8 cellular contexts compared by ENCODE assay signal in genomic region chr15:29102911-29103824, GRCh38.
DNase-seq lines count a peak whose midpoint lies in the region; ATAC-seq, FAIRE-seq and TF ChIP-seq lines count a peak whose summit lies in the region.

No MANE protein-coding gene starts in this region.

- no peaks in the 10 kb centered on the region for H3K27me3 Mint-ChIP-seq in activated CD8-positive, alpha-beta memory T cell treated with anti-CD3 and anti-CD28 coated beads, Interleukin-2, amount 10 ng/mL, durations not matched to agents 7 days and 5 days
- H3K27me3 Mint-ChIP-seq in astrocyte (ENCODE audit: low read depth, unreplicated experiment) (peaks cover 3% of the 10 kb centered on the region), immature natural killer cell (ENCODE audit: low read depth in 3 of 3) (peaks cover 1 to 12% (median 2%) of the 10 kb centered on the region in 3 donors)

- H3K79me2 ChIP-seq in astrocyte (ENCODE audit: insufficient read depth, low read length) = no peaks in the 10 kb centered on the region

- H3K4me1 ChIP-seq in astrocyte (ENCODE audit: insufficient read depth, low read length) = peaks cover 8% of the 10 kb centered on the region
- peaks cover 8% of the 10 kb centered on the region for H3K4me1 ChIP-seq in testis

- H3K4me1 Mint-ChIP-seq in activated CD8-positive, alpha-beta memory T cell treated with anti-CD3 and anti-CD28 coated beads, Interleukin-2, amount 10 ng/mL, durations not matched to agents 7 days and 5 days = peaks cover 2% of the 10 kb centered on the region
- no peaks in the 10 kb centered on the region for H3K4me1 Mint-ChIP-seq in astrocyte (ENCODE audit: low read depth, unreplicated experiment)
- peaks cover 10% of the 10 kb centered on the region in 2 donors for H3K4me1 Mint-ChIP-seq in immature natural killer cell

- H3K4me3 Mint-ChIP-seq in activated CD8-positive, alpha-beta memory T cell treated with anti-CD3 and anti-CD28 coated beads, Interleukin-2, amount 10 ng/mL, durations not matched to agents 7 days and 5 days = no peak overlapping the region
- H3K4me3 Mint-ChIP-seq in astrocyte (ENCODE audit: unreplicated experiment) (no peak overlapping the region), immature natural killer cell (peak overlapping the region; percentile 27 to 63 (median 53))

- no peaks in the 10 kb centered on the region for H3K36me3 Mint-ChIP-seq in activated CD8-positive, alpha-beta memory T cell treated with anti-CD3 and anti-CD28 coated beads, Interleukin-2, amount 10 ng/mL, durations not matched to agents 7 days and 5 days
- H3K36me3 Mint-ChIP-seq in astrocyte (ENCODE audit: low read depth, unreplicated experiment) = peaks cover 17% of the 10 kb centered on the region
- peaks cover 0 to 9% (median 7%) of the 10 kb centered on the region in 3 donors for H3K36me3 Mint-ChIP-seq in immature natural killer cell

- CTCF ChIA-PET in activated CD8-positive, alpha-beta memory T cell treated with anti-CD3 and anti-CD28 coated beads, Interleukin-2, amount 10 ng/mL, durations not matched to agents 7 days and 5 days (lab: Charles Lee) = interaction anchor here (1.0 to 3.1 kb wide), 18 partner anchors 10 to 972 kb away, joined by 3 to 78 read pairs (median 4); no protein-coding TSS in a partner anchor

- no peak for DNase-seq in activated CD8-positive, alpha-beta memory T cell treated with anti-CD3 and anti-CD28 coated beads, Interleukin-2, amount 10 ng/mL, durations not matched to agents 7 days and 5 days
- no peak for DNase-seq in activated CD8-positive, alpha-beta memory T cell treated with anti-CD3 and anti-CD28 coated beads for 24 hours
- DNase-seq in astrocyte (ENCODE audit: low read depth) (no peak), immature natural killer cell (peak in 2 of 3 donors; percentile 34 to 45), testis (peak; percentile 71), DMS153 treated with DMSO at 0.1 percent for 48 hours (lab: John Stamatoyannopoulos, UW; ENCODE audit: unreplicated experiment) (no peak), retina (no peak)

- peak overlapping the region; percentile 80 for H2AFZ ChIP-seq in astrocyte (ENCODE audit: low read depth, low read length)

- H3K4me3 ChIP-seq in astrocyte (ENCODE audit: insufficient read depth, low read depth, low read length) (peak overlapping the region; percentile 52), testis (peak overlapping the region; percentile 45 to 66)

- 29 to 63% methylated on average over 9 to 43 of the region's 52 CpGs for WGBS in testis, 2 donors

- H3K9me3 ChIP-seq in astrocyte (ENCODE audit: insufficient read depth, low read depth, low read length) = no peaks in the 10 kb centered on the region
- no peaks in the 10 kb centered on the region for H3K9me3 ChIP-seq in testis

- H3K9ac ChIP-seq in astrocyte (ENCODE audit: low read length) = peak overlapping the region; percentile 67

- H3K36me3 ChIP-seq in astrocyte (ENCODE audit: insufficient read depth, low read length) = no peaks in the 10 kb centered on the region
- H3K36me3 ChIP-seq in testis (ENCODE audit: low read depth, missing control alignments) = no peaks in the 10 kb centered on the region

- FAIRE-seq in astrocyte (lab: Jason Lieb, UNC) = no peak

- H3K4me2 ChIP-seq in astrocyte (ENCODE audit: low read length) = peak overlapping the region; percentile 84

- peak; percentile 37 for ATAC-seq in activated CD8-positive, alpha-beta memory T cell treated with anti-CD3 and anti-CD28 coated beads, Interleukin-2, amount 10 ng/mL, durations not matched to agents 7 days and 5 days
- no peak for ATAC-seq in esophagus mucosa

- H3K27ac ChIP-seq in astrocyte (ENCODE audit: low read depth, low read length) = peak overlapping the region; percentile 33
- H3K27ac ChIP-seq in testis = peak overlapping the region; percentile 56 to 61

- H3K27me3 ChIP-seq in astrocyte (ENCODE audit: insufficient read depth, low read length) = no peaks in the 10 kb centered on the region
- H3K27me3 ChIP-seq in testis = no peaks in the 10 kb centered on the region

- H3K9me3 Mint-ChIP-seq in activated CD8-positive, alpha-beta memory T cell treated with anti-CD3 and anti-CD28 coated beads, Interleukin-2, amount 10 ng/mL, durations not matched to agents 7 days and 5 days (ENCODE audit: low read depth) = no peaks in the 10 kb centered on the region
- no peaks in the 10 kb centered on the region for H3K9me3 Mint-ChIP-seq in astrocyte (ENCODE audit: unreplicated experiment)
- no peaks in the 10 kb centered on the region for H3K9me3 Mint-ChIP-seq in immature natural killer cell

- no peak for TF ChIP-seq POLR2A in testis (IDR thresholded peaks at IDR 0.05)

- H3K27ac Mint-ChIP-seq in activated CD8-positive, alpha-beta memory T cell treated with anti-CD3 and anti-CD28 coated beads, Interleukin-2, amount 10 ng/mL, durations not matched to agents 7 days and 5 days = no peak overlapping the region
- H3K27ac Mint-ChIP-seq in astrocyte (ENCODE audit: unreplicated experiment) (no peak overlapping the region), immature natural killer cell (peak overlapping the region in 1 of 6 donors; percentile 46)

- TF ChIP-seq CTCF in astrocyte (IDR thresholded peaks at IDR 0.05; ENCODE audit: insufficient read depth, low read depth, low read length) = no peak
- TF ChIP-seq CTCF in testis (IDR thresholded peaks at IDR 0.05) = no peak

- intact Hi-C loops in testis (cut with DNase I; ENCODE audit: low total_unique reads) = no loop called here

- H4K20me1 ChIP-seq in astrocyte (ENCODE audit: insufficient read depth, low read length) = no peaks in the 10 kb centered on the region

Comparison
In these comparisons a context has a peak if more than half of its experiments do, and no peak if none do; other contexts are left out.
1. DNase-seq: peak in immature natural killer cell (2 of 3) and testis (single experiment); none in activated CD8-positive, alpha-beta memory T cell treated with anti-CD3 and anti-CD28 coated beads, Interleukin-2, amount 10 ng/mL, durations not matched to agents 7 days and 5 days (single experiment), activated CD8-positive, alpha-beta memory T cell treated with anti-CD3 and anti-CD28 coated beads for 24 hours (single experiment), astrocyte (single experiment), DMS153 treated with DMSO at 0.1 percent for 48 hours (single experiment) and retina (single experiment).
2. H3K4me3 Mint-ChIP-seq: peak in immature natural killer cell (5 of 5); none in activated CD8-positive, alpha-beta memory T cell treated with anti-CD3 and anti-CD28 coated beads, Interleukin-2, amount 10 ng/mL, durations not matched to agents 7 days and 5 days (single experiment) and astrocyte (single experiment).